ENCODE assay signal across 33 cellular contexts in the genomic region with DNA sequence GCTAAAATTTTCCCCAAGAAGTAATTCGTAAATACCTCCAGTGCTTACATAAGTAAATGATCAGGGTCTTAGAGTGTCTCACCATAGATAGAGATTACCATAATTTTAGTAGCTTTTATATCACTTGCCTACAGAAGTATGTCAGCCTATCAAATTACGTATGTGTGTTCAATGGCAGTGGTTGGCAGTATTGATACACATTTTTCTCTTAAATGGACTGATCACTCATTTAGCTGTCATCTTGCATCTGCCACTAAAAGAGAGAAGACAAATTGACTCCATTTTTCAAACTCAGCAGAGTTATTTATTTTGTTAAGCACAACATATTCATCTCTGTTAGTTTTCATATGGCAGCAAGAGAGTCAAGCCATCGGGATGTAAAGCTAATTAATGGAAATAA.
"Had no signal": no experiment of that assay in that cellular context is flagged by ENCODE, and none has a peak within 500 bp of the region (broad histone marks: within the 10 kb centered on the region; RNA-seq: fewer than 3 reads in every experiment).

No MANE protein-coding gene starts in this region.

- H3K27ac ChIP-seq: adrenal gland, ascending aorta, body of pancreas, brain microvascular endothelial cell, breast epithelium, cardiac muscle cell had no signal

- H3K36me3 ChIP-seq: adrenal gland, ascending aorta, brain microvascular endothelial cell, breast epithelium, cardiac muscle cell had no signal

- DNase-seq: activated effector memory CD4-positive, alpha-beta T cell treated with anti-CD3 and anti-CD28 coated beads, Interleukin-2, amount 50 U/mL, for 16 hours; activated effector memory CD4-positive, alpha-beta T cell treated with Interleukin-2 at 50 U/mL for 16 hours; activated gamma-delta T cell; activated gamma-delta T cell treated with Interleukin-2 at 50 U/mL for 16 hours; activated naive CD4-positive, alpha-beta T cell; activated naive CD4-positive, alpha-beta T cell treated with anti-CD3 and anti-CD28 coated beads for 36 hours; activated naive CD4-positive, alpha-beta T cell treated with anti-CD3 and anti-CD28 coated beads, Interleukin-2, amount 10 ng/mL, durations not matched to agents 7 days and 5 days; activated naive CD4-positive, alpha-beta T cell treated with anti-CD3 and anti-CD28 coated beads, Interleukin-2, amount 50 U/mL, for 16 hours; activated naive CD4-positive, alpha-beta T cell treated with Interleukin-2 at 50 U/mL for 16 hours; activated naive CD8-positive, alpha-beta T cell treated with anti-CD3 and anti-CD28 coated beads for 36 hours; activated naive CD8-positive, alpha-beta T cell treated with anti-CD3 and anti-CD28 coated beads, Interleukin-2, amount 10 ng/mL, durations not matched to agents 7 days and 5 days; activated naive CD8-positive, alpha-beta T cell treated with anti-CD3 and anti-CD28 coated beads, Interleukin-2, amount 50 U/mL, for 24 hours; activated T-cell treated with anti-CD3 and anti-CD28 coated beads, Interleukin-2, amount 50 U/mL, for 24 hours; activated T-cell treated with anti-CD3 and anti-CD28 coated beads, Interleukin-2, amount 50 U/mL, for 4 hours; activated T-cell treated with anti-CD3 and anti-CD28 coated beads, Interleukin-2, amount 50 U/mL, for 48 hours; activated T-cell treated with anti-CD3 and anti-CD28 coated beads, Interleukin-2, amount 50 U/mL, for 72 hours; adrenal gland; amniotic stem cell; amygdala; anterior cingulate cortex; aorta; body of pancreas; brain microvascular endothelial cell; caudate nucleus; central memory CD4-positive, alpha-beta T cell; cerebellar nuclear complex had no signal

- FAIRE-seq: astrocyte, bronchial epithelial cell had no signal

- H3K9me3 ChIP-seq: adrenal gland, ascending aorta, body of pancreas, breast epithelium had no signal

- H3K27me3 ChIP-seq: adrenal gland, ascending aorta, body of pancreas, brain microvascular endothelial cell, breast epithelium, cardiac muscle cell had no signal

- H3K4me3 ChIP-seq: adrenal gland, ascending aorta, body of pancreas, breast epithelium, cardiac muscle cell had no signal

- ATAC-seq: activated naive CD4-positive, alpha-beta T cell treated with anti-CD3 and anti-CD28 coated beads, Interleukin-2, amount 50 U/mL, for 72 hours; activated naive CD8-positive, alpha-beta T cell treated with anti-CD3 and anti-CD28 coated beads, Interleukin-2, amount 50 U/mL, for 24 hours; activated T-cell treated with anti-CD3 and anti-CD28 coated beads, Interleukin-2, amount 50 U/mL, for 4 hours; activated T-cell treated with anti-CD3 and anti-CD28 coated beads, Interleukin-2, amount 50 U/mL, for 72 hours; activated T-helper 17 cell treated with anti-CD3 and anti-CD28 coated beads, Interleukin-2, amount 50 U/mL, for 72 hours; body of pancreas had no signal
